ENCODE assay signal across 8 cellular contexts in genomic region chr11:134139873-134140331, GRCh38.
DNase-seq lines count a peak whose midpoint lies in the region; ATAC-seq and TF ChIP-seq lines count a peak whose summit lies in the region.

No MANE protein-coding gene starts in this region.

- H3K56ac ChIP-seq in IMR-90 (ENCODE audit: extremely low read depth, insufficient read depth, low read length), result no peak overlapping the region

- peak; percentile 85 for DNase-seq in AG10803 (ENCODE audit: low read depth)
- DNase-seq in IMR-90, result peak; percentile 83
- peak; percentile 68 for DNase-seq in Panc1 (ENCODE audit: low read depth, low spot score)
- peak in 46 of 56 donors; percentile 18 to 92 (median 68) for DNase-seq in amygdala (lab: John Stamatoyannopoulos, UW)
- DNase-seq in left ventricle myocardium superior, result peak; percentile 43
- no peak for DNase-seq in progenitor cell of endocrine pancreas (ENCODE audit: low spot score, unreplicated experiment)
- DNase-seq in GOT3 (lab: John Stamatoyannopoulos, UW), result no peak

- peak; percentile 83 for ATAC-seq in GM18498 (IDR thresholded peaks at IDR 0.05; ENCODE audit: unreplicated experiment)
- ATAC-seq in IMR-90 (ENCODE audit: low read depth), result peak; percentile 96
- ATAC-seq in Panc1, result peak; percentile 89
- ATAC-seq in left ventricle myocardium superior, result peak; percentile 92

- H2BK20ac ChIP-seq in IMR-90 (ENCODE audit: low read depth, low read length), result no peak overlapping the region

- H3K27me3 Mint-ChIP-seq in progenitor cell of endocrine pancreas, result no peaks in the 10 kb centered on the region

- H3K9me1 ChIP-seq in IMR-90 (ENCODE audit: insufficient read depth, low read length), result no peaks in the 10 kb centered on the region

- dilution Hi-C loops in IMR-90 (cut with HindIII; ENCODE audit: low sequenced_read_pairs, unreplicated experiment), result no loop called here

- H3K27me3 ChIP-seq in IMR-90 (ENCODE audit: control insufficient read depth, insufficient read depth, low read length) (no peaks in the 10 kb centered on the region), Panc1 (ENCODE audit: control insufficient read depth, insufficient read depth, low read length) (no peaks in the 10 kb centered on the region)

- peaks cover 29% of the 10 kb centered on the region for H3K36me3 Mint-ChIP-seq in progenitor cell of endocrine pancreas (ENCODE audit: insufficient read depth)

- H3K23ac ChIP-seq in IMR-90 (ENCODE audit: low read depth, low read length), result no peak overlapping the region

- H3K36me3 ChIP-seq in IMR-90 (ENCODE audit: control insufficient read depth, insufficient read depth, low read length) (peaks cover 7% of the 10 kb centered on the region), Panc1 (ENCODE audit: control insufficient read depth, insufficient read depth, low read length) (no peaks in the 10 kb centered on the region)

- TF ChIP-seq POLR2A in IMR-90 (IDR thresholded peaks at IDR 0.05; ENCODE audit: low read depth, low read length), result no peak

- peak overlapping the region; percentile 62; the same call in 1 of the 2 replicates for H3K4me2 ChIP-seq in IMR-90 (ENCODE audit: low read depth, low read length)

- TF ChIP-seq CTCF in AG10803 (conservative IDR thresholded peaks at IDR 0.05; ENCODE audit: low read length), result peak; percentile 98
- TF ChIP-seq CTCF in IMR-90 (conservative IDR thresholded peaks at IDR 0.05; ENCODE audit: low read depth, low read length), result peak; percentile 91
- peak; percentile 95 for TF ChIP-seq CTCF in Panc1 (IDR thresholded peaks at IDR 0.05)
- TF ChIP-seq CTCF in progenitor cell of endocrine pancreas (IDR thresholded peaks at IDR 0.05; ENCODE audit: unreplicated experiment), result peak; percentile 72

- no peak overlapping the region for H3K14ac ChIP-seq in IMR-90 (replicated peaks; ENCODE audit: low read depth, low read length)

- H4K8ac ChIP-seq in IMR-90 (ENCODE audit: low read depth in 2 of 2, low read length in 2 of 2), result no peak overlapping the region

- H3K9ac ChIP-seq in IMR-90 (ENCODE audit: low read depth, low read length), result no peak overlapping the region

- H3K4me3 ChIP-seq in AG10803 (ENCODE audit: low read length) (no peak overlapping the region), IMR-90 (ENCODE audit: insufficient read depth, low read depth, low read length) (no peak overlapping the region), Panc1 (ENCODE audit: low read depth in 2 of 2, low read length in 2 of 2) (no peak overlapping the region; a peak in 1 of 4 replicates)

- intact Hi-C loops in IMR-90 (cut with micrococcal nuclease) (loop anchor here (1.0 kb wide), 2 partner anchors 90 to 213 kb away; no protein-coding TSS in a partner anchor), Panc1 (cut with micrococcal nuclease; ENCODE audit: unreplicated experiment) (loop anchor here (1.0 to 2.0 kb wide), 2 partner anchors 90 to 213 kb away; no protein-coding TSS in a partner anchor), left ventricle myocardium superior (cut with micrococcal nuclease) (loop anchor here (2.0 to 10.0 kb wide), 2 partner anchors 89 to 215 kb away; no protein-coding TSS in a partner anchor)

- H3K4me1 ChIP-seq in IMR-90 (ENCODE audit: control insufficient read depth, insufficient read depth, low read length), result no peaks in the 10 kb centered on the region
- H3K4me1 ChIP-seq in Panc1 (ENCODE audit: control insufficient read depth, insufficient read depth, low read length), result 0 out of 2 replicates have a peak, but pooled peaks cover 5% of the 10 kb centered on the region

- H3K4me1 Mint-ChIP-seq in progenitor cell of endocrine pancreas (ENCODE audit: low read depth), result no peaks in the 10 kb centered on the region

- no peak overlapping the region for H2BK5ac ChIP-seq in IMR-90 (ENCODE audit: low read depth, low read length, poor library complexity, severe bottlenecking)

- BruUV-seq in IMR-90 (replicated peaks; lab: Mats Ljungman, UMichigan), result no TSS peak
- no TSS peak for BruUV-seq in Panc1 (replicated peaks; lab: Mats Ljungman, UMichigan)

- POLR2A ChIA-PET in IMR-90 (lab: Charles Lee; ENCODE audit: unreplicated experiment), result no interaction called here
- POLR2A ChIA-PET in Panc1 (lab: Charles Lee), result interaction anchor here (0.6 kb wide), 1 partner anchor 40 kb away, joined by 4 read pairs; no protein-coding TSS in a partner anchor

- CTCF ChIA-PET in IMR-90 (lab: Yijun Ruan, JAX), result interaction anchor here (1.3 to 1.5 kb wide), 2 partner anchors 86 to 88 kb away, joined by 4 to 6 read pairs; no protein-coding TSS in a partner anchor
- CTCF ChIA-PET in Panc1 (lab: Charles Lee), result interaction anchor here (1.3 to 1.6 kb wide), 2 partner anchors 89 to 212 kb away, joined by 3 to 11 read pairs; no protein-coding TSS in a partner anchor

- no peak overlapping the region for H3K27ac Mint-ChIP-seq in progenitor cell of endocrine pancreas

- H3K9me3 Mint-ChIP-seq in progenitor cell of endocrine pancreas (ENCODE audit: low read depth), result peaks cover 14% of the 10 kb centered on the region

- H2BK15ac ChIP-seq in IMR-90 (ENCODE audit: low read depth, low read length), result no peak overlapping the region

- no peak overlapping the region for H3K4me3 Mint-ChIP-seq in progenitor cell of endocrine pancreas (ENCODE audit: low read depth)

- TF ChIP-seq RAD21 in IMR-90 (IDR thresholded peaks at IDR 0.05; ENCODE audit: low read length), result peak; percentile 92

- H4K91ac ChIP-seq in IMR-90 (ENCODE audit: insufficient read depth, low read depth, low read length), result no peak overlapping the region

- in situ Hi-C loops in IMR-90 (cut with MboI; ENCODE audit: low sequenced_read_pairs) (loop anchor here (5.0 to 10.0 kb wide), 2 partner anchors 93 to 215 kb away; no protein-coding TSS in a partner anchor), Panc1 (cut with HindIII; ENCODE audit: low pct_unique_long_range_greater_than_20kb, low sequenced_read_pairs) (no loop called here)

- H2AK5ac ChIP-seq in IMR-90 (ENCODE audit: low read depth, low read length), result no peak overlapping the region

- H3K4ac ChIP-seq in IMR-90 (ENCODE audit: low read depth, low read length), result no peak overlapping the region

- H2BK120ac ChIP-seq in IMR-90 (ENCODE audit: low read depth, low read length), result no peak overlapping the region

- H4K5ac ChIP-seq in IMR-90 (ENCODE audit: low read depth, low read length), result no peak overlapping the region

- H3K79me1 ChIP-seq in IMR-90 (ENCODE audit: low read depth in 1 of 2, low read length in 2 of 2), result peaks cover 3 to 15% of the 10 kb centered on the region in 2 experiments; a peak in 3 of 4 replicates

- H3K9me3 ChIP-seq in IMR-90 (ENCODE audit: control insufficient read depth, insufficient read depth, low read length) (no peaks in the 10 kb centered on the region), Panc1 (ENCODE audit: control insufficient read depth, insufficient read depth, low read depth, low read length) (no peaks in the 10 kb centered on the region)

- H4K20me1 ChIP-seq in IMR-90 (ENCODE audit: insufficient read depth, low read length), result peaks cover 3% of the 10 kb centered on the region; the same call in 1 of the 2 replicates

- no peak overlapping the region for H2AK9ac ChIP-seq in IMR-90 (replicated peaks; ENCODE audit: low read depth, low read length, poor library complexity)

- 10% methylated on average over 2 of the region's 10 CpGs; no CpG with 5 or more reads in 1 of the 2 experiments for WGBS in IMR-90 (ENCODE audit: extremely low coverage in 2 of 2, insufficient read length in 1 of 2), 2 experiments

- H3K18ac ChIP-seq in IMR-90 (ENCODE audit: low read depth, low read length), result no peak overlapping the region

- no peak overlapping the region for H3K27ac ChIP-seq in IMR-90 (ENCODE audit: insufficient read depth, low read length)
- H3K27ac ChIP-seq in Panc1 (ENCODE audit: low read length), result no peak overlapping the region

- H2AFZ ChIP-seq in IMR-90 (replicated peaks; ENCODE audit: low read length, poor library complexity), result peak overlapping the region; percentile 65

TF ChIP-seq in IMR-90, 13 proteins besides CTCF, POLR2A, EP300 and RAD21:
- TF ChIP-seq BHLHE40 (IDR thresholded peaks at IDR 0.05; ENCODE audit: low read depth, low read length), result no peak
- TF ChIP-seq MAZ (IDR thresholded peaks at IDR 0.05; ENCODE audit: borderline replicate concordance, low read depth, low read length), result no peak
- TF ChIP-seq CEBPB (IDR thresholded peaks at IDR 0.05; ENCODE audit: low read depth, low read length), result peak; percentile 2; the same call in 1 of the 2 replicates
- TF ChIP-seq SMC3 (IDR thresholded peaks at IDR 0.05; ENCODE audit: low read depth, low read length), result peak; percentile 96
- TF ChIP-seq MAFK (IDR thresholded peaks at IDR 0.05; ENCODE audit: low read depth, low read length), result no peak

Comparison
In these comparisons a context has a peak if more than half of its experiments do, and no peak if none do; other contexts are left out.
1. DNase-seq: peak in AG10803 (single experiment), IMR-90 (single experiment), Panc1 (single experiment), amygdala (46 of 56) and left ventricle myocardium superior (single experiment); none in progenitor cell of endocrine pancreas (single experiment) and GOT3 (single experiment).
2. Peak in every context shown above with its lines, with median percentiles within 50 percentile points of each other: CTCF ChIP-seq and ATAC-seq.